ENCODE assay signal across 23 cellular contexts in genomic region chr3:11768604-11769003, GRCh38.
"Had no signal": no experiment of that assay in that cellular context is flagged by ENCODE, and none has a peak within 500 bp of the region (broad histone marks: within the 10 kb centered on the region; RNA-seq: fewer than 3 reads in every experiment).

No MANE protein-coding gene starts in this region.

- FAIRE-seq: keratinocyte, urothelium cell line had no signal

- H3K9me3 Mint-ChIP-seq: naive thymus-derived CD8-positive, alpha-beta T cell; stimulated activated naive CD8-positive, alpha-beta T cell treated with anti-CD3 and anti-CD28 coated beads, Interleukin-15, Interleukin-2, amounts not matched to agents 100 ng/mL and 50 ng/mL, for 24 hours had no signal

- H3K27ac Mint-ChIP-seq: stimulated activated naive CD8-positive, alpha-beta T cell treated with anti-CD3 and anti-CD28 coated beads, Interleukin-15, Interleukin-2, amounts not matched to agents 100 ng/mL and 50 ng/mL, for 24 hours had no signal

- H3K27me3 Mint-ChIP-seq: naive thymus-derived CD8-positive, alpha-beta T cell; stimulated activated naive CD8-positive, alpha-beta T cell treated with anti-CD3 and anti-CD28 coated beads, Interleukin-15, Interleukin-2, amounts not matched to agents 100 ng/mL and 50 ng/mL, for 24 hours had no signal

- H3K36me3 Mint-ChIP-seq: naive thymus-derived CD8-positive, alpha-beta T cell had no signal

- ATAC-seq: foreskin keratinocyte; left colon; naive thymus-derived CD8-positive, alpha-beta T cell; psoas muscle had no signal

- DNase-seq: activated CD4-positive, alpha-beta T cell treated with anti-CD3 and anti-CD28 coated beads for 1 hour; activated CD4-positive, alpha-beta T cell treated with anti-CD3 and anti-CD28 coated beads, Interleukin-2, amount 50 U/mL, for 4 hours; activated gamma-delta T cell; activated naive CD4-positive, alpha-beta T cell treated with anti-CD3 and anti-CD28 coated beads, Interleukin-2, amount 50 U/mL, for 16 hours; activated T-cell treated with anti-CD3 and anti-CD28 coated beads for 4 hours; brain microvascular endothelial cell; caudate nucleus; dermis blood vessel endothelial cell; effector CD8-positive, alpha-beta T cell; foreskin keratinocyte; left colon; mesendoderm; naive thymus-derived CD8-positive, alpha-beta T cell; ovary; psoas muscle; stimulated activated CD4-positive, alpha-beta T cell treated with anti-CD3 and anti-CD28 coated beads, Interleukin-4, amount 100 ng/mL, for 4 hours; substantia nigra; SW 1271; T-helper 9 cell; tibial artery had no signal

- H3K4me3 Mint-ChIP-seq: naive thymus-derived CD8-positive, alpha-beta T cell; stimulated activated naive CD8-positive, alpha-beta T cell treated with anti-CD3 and anti-CD28 coated beads, Interleukin-15, Interleukin-2, amounts not matched to agents 100 ng/mL and 50 ng/mL, for 24 hours had no signal
